Comparison of ENCODE assay signal across 8 cellular contexts in the genomic region with DNA sequence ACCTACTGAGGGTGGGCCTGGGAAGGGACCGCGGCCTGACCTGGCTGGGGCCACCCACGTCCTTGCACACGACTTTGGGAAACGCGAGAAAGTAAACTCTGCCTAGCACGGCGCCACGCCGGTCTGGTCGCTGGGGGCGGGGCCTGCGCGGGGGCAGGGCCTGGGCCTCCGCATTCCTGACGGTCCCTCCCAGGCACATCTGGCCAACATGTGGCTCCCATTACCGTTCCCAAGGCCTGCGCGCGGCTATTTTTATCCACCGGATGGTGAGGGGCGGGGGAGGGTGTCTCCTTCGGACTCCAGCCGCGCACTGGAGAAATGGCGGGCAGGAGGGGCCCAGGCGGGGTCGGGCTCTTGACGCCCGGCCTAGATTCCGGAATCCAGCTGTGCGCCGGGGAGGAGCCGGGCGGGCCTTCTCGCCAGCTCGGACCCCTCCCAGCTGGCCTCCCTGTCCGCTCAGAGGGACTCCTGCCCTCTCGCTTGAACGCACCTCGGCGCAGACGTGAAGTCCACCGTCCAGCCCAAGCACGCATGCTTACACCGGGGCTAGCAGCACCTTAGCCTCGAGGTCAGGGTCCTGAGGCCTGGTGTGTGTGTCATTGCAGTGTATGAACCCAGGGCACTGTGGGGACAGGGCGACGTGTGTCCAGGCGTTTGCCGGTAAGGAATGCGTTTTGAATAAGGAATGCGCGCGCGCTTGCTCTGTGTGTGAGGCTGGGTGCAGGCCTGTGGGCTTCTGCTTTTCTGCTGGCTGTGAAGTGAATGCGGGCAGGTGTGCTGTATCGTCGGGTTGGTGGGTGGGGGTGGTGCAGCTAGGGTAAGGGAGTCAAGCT. TPM values are rescaled to one million over a fixed set of nuclear protein-coding genes. Genes with fewer than 3 reads are reported as not detected.
A peak's percentile ranks its signal among the peaks of the same experiment; 100 is the strongest.
DNase-seq lines count a peak whose midpoint lies in the region; TF ChIP-seq lines count a peak whose summit lies in the region.

No MANE protein-coding gene starts in this region.

- H2AK5ac ChIP-seq in H9 (ENCODE audit: insufficient read length, low read length), result no peak overlapping the region

- no peaks in the 10 kb centered on the region for H3K27me3 ChIP-seq in ACC112 (ENCODE audit: insufficient read depth, low read length)
- no peaks in the 10 kb centered on the region for H3K27me3 ChIP-seq in H9 (ENCODE audit: insufficient read depth, low read length)
- H3K27me3 ChIP-seq in adipocyte (replicated peaks; ENCODE audit: control insufficient read depth, insufficient read depth, low read length), result no peaks in the 10 kb centered on the region

- peak overlapping the region; percentile 72 to 86 for H3K4me3 Mint-ChIP-seq in H9

- no peak overlapping the region for H4K5ac ChIP-seq in H9 (ENCODE audit: insufficient read length, low read depth, low read length)

- no peak overlapping the region for H3K4ac ChIP-seq in H9 (ENCODE audit: low read depth, low read length)

- peaks cover 41% of the 10 kb centered on the region for H3K27me3 Mint-ChIP-seq in H9 (ENCODE audit: low read depth)

- no peak overlapping the region for H4K8ac ChIP-seq in H9 (replicated peaks; ENCODE audit: insufficient read length, low read depth, low read length)

- no peaks in the 10 kb centered on the region for H4K20me1 ChIP-seq in H9 (ENCODE audit: control insufficient read depth, insufficient read depth, insufficient read length)

- H3K18ac ChIP-seq in H9 (ENCODE audit: insufficient read length, low read depth, low read length), result peak overlapping the region; percentile 83

- DNase-seq in H9, result peak; percentile 97
- peak; percentile 99 for DNase-seq in adipocyte (ENCODE audit: low read depth)
- DNase-seq in iPS DF 19.7 (ENCODE audit: low read depth, low spot score), result peak; percentile 74
- DNase-seq in GDM1 (lab: John Stamatoyannopoulos, UW), result no peak
- DNase-seq in NCI-H1436 (lab: John Stamatoyannopoulos, UW), result no peak
- no peak for DNase-seq in DMS153 treated with DMSO at 0.1 percent for 48 hours (lab: John Stamatoyannopoulos, UW; ENCODE audit: unreplicated experiment)

- no peak overlapping the region for H2BK20ac ChIP-seq in H9 (ENCODE audit: low read depth, low read length, poor library complexity, severe bottlenecking)

- no peak overlapping the region for H3K23ac ChIP-seq in H9 (ENCODE audit: insufficient read length, low read depth, low read length)

- H3K23me2 ChIP-seq in H9 (ENCODE audit: insufficient read length, low read depth, low read length, poor library complexity, severe bottlenecking), result peaks cover 32% of the 10 kb centered on the region

- H3K14ac ChIP-seq in H9 (ENCODE audit: insufficient read depth, low read length), result peak overlapping the region; percentile 59

- H3K4me2 ChIP-seq in H9 (ENCODE audit: insufficient read depth, insufficient read length, low read length), result peak overlapping the region; percentile 51

- no CpG with 5 or more reads among the region's 59 CpGs for WGBS in H9 (ENCODE audit: extremely low coverage, insufficient read length, low lambda C conversion rate)

- no peak overlapping the region for H4K91ac ChIP-seq in H9 (ENCODE audit: insufficient read length, low read depth, low read length)

- H3K79me1 ChIP-seq in H9 (ENCODE audit: insufficient read depth, low read depth, low read length, poor library complexity, severe bottlenecking), result no peaks in the 10 kb centered on the region

- no peak overlapping the region for H3T11ph ChIP-seq in H9 (ENCODE audit: low read length)

- H3K4me1 ChIP-seq in ACC112 (ENCODE audit: control insufficient read depth, insufficient read depth, low read length, unreplicated experiment) (peaks cover 26% of the 10 kb centered on the region), H9 (ENCODE audit: insufficient read depth, low read length) (no peaks in the 10 kb centered on the region), adipocyte (ENCODE audit: control insufficient read depth, insufficient read depth, low read length) (peaks cover 23% of the 10 kb centered on the region)

- no peak overlapping the region for H2BK5ac ChIP-seq in H9 (ENCODE audit: insufficient read length, low read length)

- TF ChIP-seq CTCF in H9 (conservative IDR thresholded peaks at IDR 0.05), result no peak

- no peak overlapping the region for H2BK12ac ChIP-seq in H9 (ENCODE audit: insufficient read length, low read depth, low read length)

- H2BK15ac ChIP-seq in H9 (ENCODE audit: low read depth, low read length), result no peak overlapping the region

- no peaks in the 10 kb centered on the region; a peak in 2 of 5 replicates for H3K9me3 Mint-ChIP-seq in H9

- H2AFZ ChIP-seq in ACC112 (ENCODE audit: low read length, unreplicated experiment) (no peak overlapping the region), H9 (ENCODE audit: low read length) (no peak overlapping the region)

- H3K9me3 ChIP-seq in H9 (ENCODE audit: control insufficient read depth, low read depth, low read length) (no peaks in the 10 kb centered on the region), adipocyte (ENCODE audit: control insufficient read depth, low read length) (no peaks in the 10 kb centered on the region)

- H2BK120ac ChIP-seq in H9 (ENCODE audit: low read depth, low read length, poor library complexity, severe bottlenecking), result no peak overlapping the region

- H3K56ac ChIP-seq in H9 (ENCODE audit: insufficient read length, low read depth, low read length), result no peak overlapping the region

- H3K27ac Mint-ChIP-seq in H9, result peak overlapping the region in 2 of 3 experiments; percentile 74 to 95; a peak in 5 of 7 replicates

- peaks cover 19 to 20% of the 10 kb centered on the region in 2 experiments for H3K4me1 Mint-ChIP-seq in H9

- H3K27ac ChIP-seq in ACC112 (ENCODE audit: low read depth, low read length) (peak overlapping the region; percentile 88), H9 (ENCODE audit: insufficient read length, low read depth, low read length) (peak overlapping the region; percentile 8), skin epidermis (peak overlapping the region in 19 of 21 experiments; percentile 38 to 90 (median 85))

- H3K4me3 ChIP-seq in ACC112 (ENCODE audit: low read depth, low read length) (peak overlapping the region; percentile 95), adipocyte (ENCODE audit: low read length) (peak overlapping the region; percentile 85), skin epidermis (peak overlapping the region; percentile 60 to 78 (median 64))

- H3K36me3 ChIP-seq in ACC112 (ENCODE audit: insufficient read depth, low read length), result no peaks in the 10 kb centered on the region
- peaks cover 4% of the 10 kb centered on the region for H3K36me3 ChIP-seq in adipocyte (ENCODE audit: control insufficient read depth, insufficient read depth, low read length, severe bottlenecking)

- H3K36me3 Mint-ChIP-seq in H9 (ENCODE audit: insufficient read depth in 1 of 3, low read depth in 3 of 3), result peaks cover 2 to 9% (median 7%) of the 10 kb centered on the region in 3 experiments; a peak in 6 of 7 replicates

- H3K79me2 ChIP-seq in ACC112 (ENCODE audit: control insufficient read depth, insufficient read depth, low read length, unreplicated experiment) (peaks cover 4% of the 10 kb centered on the region), H9 (ENCODE audit: insufficient read depth, low read length) (no peaks in the 10 kb centered on the region)

- H3K9ac ChIP-seq in H9 (ENCODE audit: extremely low read depth, insufficient read length, low read length) (peak overlapping the region; percentile 40), adipocyte (ENCODE audit: low read length) (peak overlapping the region; percentile 92)

RNA-seq across cellular contexts. Expression of a gene that starts 2.1 kb away (rescaled TPM):
- 5.5 and 6.4 TPM in 2 replicates for total RNA-seq in H9 (2021)

RNA-seq across cellular contexts. Expression of a gene that starts 15.2 kb away (rescaled TPM):
- total RNA-seq in H9 (2021), result 16.9 and 18.3 TPM in 2 replicates

Comparison
In these comparisons a context has a peak if more than half of its experiments do, and no peak if none do; other contexts are left out.
1. H3K27ac ChIP-seq: peak in every context shown above with its lines; median percentile 88 in ACC112; 85 in skin epidermis; 8 in H9.
2. DNase-seq: peak in H9 (single experiment), adipocyte (single experiment) and iPS DF 19.7 (single experiment); none in GDM1 (single experiment), NCI-H1436 (single experiment) and DMS153 treated with DMSO at 0.1 percent for 48 hours (single experiment).
3. Peak in every context shown above with its lines, with median percentiles within 50 percentile points of each other: H3K4me3 ChIP-seq.